In the genomic region with DNA sequence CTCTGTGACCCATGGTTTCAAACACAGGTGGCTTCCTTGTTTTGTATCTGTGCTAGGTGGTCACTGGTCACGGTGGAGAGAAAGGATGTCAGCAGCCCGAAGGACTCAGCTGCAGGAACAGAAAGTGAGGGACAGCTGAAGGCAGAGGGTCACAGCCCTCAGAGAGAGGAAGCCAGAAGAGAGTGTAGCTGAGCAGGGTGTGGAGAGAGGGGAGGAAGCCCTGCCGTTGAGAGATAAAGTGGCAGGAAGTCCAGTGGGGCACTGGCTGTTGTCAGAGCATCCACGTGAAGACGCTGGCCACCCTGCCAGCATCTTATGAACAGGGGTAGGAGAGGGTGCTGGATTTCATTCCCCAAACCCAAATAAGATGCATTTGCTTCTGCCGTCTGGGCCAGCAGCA, we compare ENCODE assay signal across 1 cellular context.
TF ChIP-seq lines count a peak whose summit lies in the region.

No MANE protein-coding gene starts in this region.

TF ChIP-seq in K562, 482 proteins besides CTCF, POLR2A, EP300 and RAD21 (continued from another document and continues in another):
- TF ChIP-seq, protein P1, sequence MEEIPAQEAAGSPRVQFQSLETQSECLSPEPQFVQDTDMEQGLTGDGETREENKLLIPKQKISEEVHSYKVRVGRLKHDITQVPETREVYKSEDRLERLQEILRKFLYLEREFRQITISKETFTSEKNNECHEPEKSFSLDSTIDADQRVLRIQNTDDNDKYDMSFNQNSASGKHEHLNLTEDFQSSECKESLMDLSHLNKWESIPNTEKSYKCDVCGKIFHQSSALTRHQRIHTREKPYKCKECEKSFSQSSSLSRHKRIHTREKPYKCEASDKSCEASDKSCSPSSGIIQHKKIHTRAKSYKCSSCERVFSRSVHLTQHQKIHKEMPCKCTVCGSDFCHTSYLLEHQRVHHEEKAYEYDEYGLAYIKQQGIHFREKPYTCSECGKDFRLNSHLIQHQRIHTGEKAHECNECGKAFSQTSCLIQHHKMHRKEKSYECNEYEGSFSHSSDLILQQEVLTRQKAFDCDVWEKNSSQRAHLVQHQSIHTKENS (CRISPR knock-in tag; IDR thresholded peaks at IDR 0.05), result no peak
- TF ChIP-seq NBN (IDR thresholded peaks at IDR 0.05; ENCODE audit: low read depth) (0 out of 2 replicates have a peak, but pooled peaks have one; percentile 58), ETV1 (tag; conservative IDR thresholded peaks at IDR 0.05; ENCODE audit: low read depth) (peak; percentile 88), ZNF507 (tag; conservative IDR thresholded peaks at IDR 0.05) (no peak), ZNF316 (IDR thresholded peaks at IDR 0.05) (no peak), RBFOX2 (IDR thresholded peaks at IDR 0.05; ENCODE audit: low read depth, low read length) (peak; percentile 34; the same call in 1 of the 2 replicates), HMGN3 (IDR thresholded peaks at IDR 0.05; ENCODE audit: borderline replicate concordance, extremely low read depth, insufficient read length, low read depth, low read length) (no peak), ZNF124 (CRISPR knock-in tag; IDR thresholded peaks at IDR 0.05) (no peak), HNRNPH1 (optimal IDR thresholded peaks at IDR 0.05; ENCODE audit: low read depth, low read length) (no peak), SMARCA4 (IDR thresholded peaks at IDR 0.05) (peak; percentile 85), TCF3 (CRISPR knock-in tag; IDR thresholded peaks at IDR 0.05) (peak; percentile 88), FOSL1 (tag; conservative IDR thresholded peaks at IDR 0.05) (no peak), MCM7 (IDR thresholded peaks at IDR 0.05) (no peak), BHLHE40 (IDR thresholded peaks at IDR 0.05; ENCODE audit: low read length) (peak; percentile 74), SRSF3 (IDR thresholded peaks at IDR 0.05; ENCODE audit: insufficient read depth, low read length) (no peak), SUPT5H (IDR thresholded peaks at IDR 0.05) (0 out of 2 replicates have a peak, but pooled peaks have one; percentile 32), FOXK2 (conservative IDR thresholded peaks at IDR 0.05 in 1 of 2, IDR thresholded peaks at IDR 0.05 in 1 of 2; ENCODE audit: low read depth in 2 of 2) (peak; percentile 25 to 63; a peak in 3 of 4 replicates), CBFA2T3 (IDR thresholded peaks at IDR 0.05) (peak; percentile 87), SMAD4 (CRISPR knock-in tag; conservative IDR thresholded peaks at IDR 0.05) (peak; percentile 72), TBL1XR1 (IDR thresholded peaks at IDR 0.05; ENCODE audit: low read length in 2 of 2) (peak in 1 of 2 experiments; percentile 56; a peak in 1 of 4 replicates), MTA2 (IDR thresholded peaks at IDR 0.05; ENCODE audit: low read depth) (peak; percentile 44; the same call in 1 of the 2 replicates), CREM (IDR thresholded peaks at IDR 0.05; ENCODE audit: low read depth) (peak; percentile 54; the same call in 1 of the 2 replicates), ZNF76 (CRISPR knock-in tag; IDR thresholded peaks at IDR 0.05; ENCODE audit: borderline replicate concordance) (0 out of 2 replicates have a peak, but pooled peaks have one; percentile 16), DMBX1 (CRISPR knock-in tag; IDR thresholded peaks at IDR 0.05; ENCODE audit: borderline replicate concordance) (0 out of 2 replicates have a peak, but pooled peaks have one; percentile 32), MBD2 (IDR thresholded peaks at IDR 0.05; ENCODE audit: borderline replicate concordance, low read depth) (0 out of 2 replicates have a peak, but pooled peaks have one; percentile 21), HDAC2 (IDR thresholded peaks at IDR 0.05) (peak; percentile 80), TAF7 (tag; IDR thresholded peaks at IDR 0.05) (no peak), PPARD (CRISPR knock-in tag; IDR thresholded peaks at IDR 0.05) (no peak), PHF20 (IDR thresholded peaks at IDR 0.05; ENCODE audit: partially characterized antibody) (no peak)
- TF ChIP-seq, protein P2, sequence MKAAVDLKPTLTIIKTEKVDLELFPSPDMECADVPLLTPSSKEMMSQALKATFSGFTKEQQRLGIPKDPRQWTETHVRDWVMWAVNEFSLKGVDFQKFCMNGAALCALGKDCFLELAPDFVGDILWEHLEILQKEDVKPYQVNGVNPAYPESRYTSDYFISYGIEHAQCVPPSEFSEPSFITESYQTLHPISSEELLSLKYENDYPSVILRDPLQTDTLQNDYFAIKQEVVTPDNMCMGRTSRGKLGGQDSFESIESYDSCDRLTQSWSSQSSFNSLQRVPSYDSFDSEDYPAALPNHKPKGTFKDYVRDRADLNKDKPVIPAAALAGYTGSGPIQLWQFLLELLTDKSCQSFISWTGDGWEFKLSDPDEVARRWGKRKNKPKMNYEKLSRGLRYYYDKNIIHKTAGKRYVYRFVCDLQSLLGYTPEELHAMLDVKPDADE (conservative IDR thresholded peaks at IDR 0.05; ENCODE audit: control insufficient read depth, low read depth, low read length), result 0 out of 2 replicates have a peak, but pooled peaks have one; percentile 48
- TF ChIP-seq, protein P3, sequence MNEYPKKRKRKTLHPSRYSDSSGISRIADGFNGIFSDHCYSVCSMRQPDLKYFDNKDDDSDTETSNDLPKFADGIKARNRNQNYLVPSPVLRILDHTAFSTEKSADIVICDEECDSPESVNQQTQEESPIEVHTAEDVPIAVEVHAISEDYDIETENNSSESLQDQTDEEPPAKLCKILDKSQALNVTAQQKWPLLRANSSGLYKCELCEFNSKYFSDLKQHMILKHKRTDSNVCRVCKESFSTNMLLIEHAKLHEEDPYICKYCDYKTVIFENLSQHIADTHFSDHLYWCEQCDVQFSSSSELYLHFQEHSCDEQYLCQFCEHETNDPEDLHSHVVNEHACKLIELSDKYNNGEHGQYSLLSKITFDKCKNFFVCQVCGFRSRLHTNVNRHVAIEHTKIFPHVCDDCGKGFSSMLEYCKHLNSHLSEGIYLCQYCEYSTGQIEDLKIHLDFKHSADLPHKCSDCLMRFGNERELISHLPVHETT (CRISPR knock-in tag; conservative IDR thresholded peaks at IDR 0.05 in 1 of 2, IDR thresholded peaks at IDR 0.05 in 1 of 2), result 0 out of 4 replicates have a peak, but pooled peaks of 1 of the 2 experiments have one; percentile 24
- TF ChIP-seq, protein P4, sequence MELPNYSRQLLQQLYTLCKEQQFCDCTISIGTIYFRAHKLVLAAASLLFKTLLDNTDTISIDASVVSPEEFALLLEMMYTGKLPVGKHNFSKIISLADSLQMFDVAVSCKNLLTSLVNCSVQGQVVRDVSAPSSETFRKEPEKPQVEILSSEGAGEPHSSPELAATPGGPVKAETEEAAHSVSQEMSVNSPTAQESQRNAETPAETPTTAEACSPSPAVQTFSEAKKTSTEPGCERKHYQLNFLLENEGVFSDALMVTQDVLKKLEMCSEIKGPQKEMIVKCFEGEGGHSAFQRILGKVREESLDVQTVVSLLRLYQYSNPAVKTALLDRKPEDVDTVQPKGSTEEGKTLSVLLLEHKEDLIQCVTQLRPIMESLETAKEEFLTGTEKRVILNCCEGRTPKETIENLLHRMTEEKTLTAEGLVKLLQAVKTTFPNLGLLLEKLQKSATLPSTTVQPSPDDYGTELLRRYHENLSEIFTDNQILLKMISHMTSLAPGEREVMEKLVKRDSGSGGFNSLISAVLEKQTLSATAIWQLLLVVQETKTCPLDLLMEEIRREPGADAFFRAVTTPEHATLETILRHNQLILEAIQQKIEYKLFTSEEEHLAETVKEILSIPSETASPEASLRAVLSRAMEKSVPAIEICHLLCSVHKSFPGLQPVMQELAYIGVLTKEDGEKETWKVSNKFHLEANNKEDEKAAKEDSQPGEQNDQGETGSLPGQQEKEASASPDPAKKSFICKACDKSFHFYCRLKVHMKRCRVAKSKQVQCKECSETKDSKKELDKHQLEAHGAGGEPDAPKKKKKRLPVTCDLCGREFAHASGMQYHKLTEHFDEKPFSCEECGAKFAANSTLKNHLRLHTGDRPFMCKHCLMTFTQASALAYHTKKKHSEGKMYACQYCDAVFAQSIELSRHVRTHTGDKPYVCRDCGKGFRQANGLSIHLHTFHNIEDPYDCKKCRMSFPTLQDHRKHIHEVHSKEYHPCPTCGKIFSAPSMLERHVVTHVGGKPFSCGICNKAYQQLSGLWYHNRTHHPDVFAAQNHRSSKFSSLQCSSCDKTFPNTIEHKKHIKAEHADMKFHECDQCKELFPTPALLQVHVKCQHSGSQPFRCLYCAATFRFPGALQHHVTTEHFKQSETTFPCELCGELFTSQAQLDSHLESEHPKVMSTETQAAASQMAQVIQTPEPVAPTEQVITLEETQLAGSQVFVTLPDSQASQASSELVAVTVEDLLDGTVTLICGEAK (IDR thresholded peaks at IDR 0.05), result 0 out of 2 replicates have a peak, but pooled peaks have one; percentile 27
- TF ChIP-seq, protein P4 (CRISPR knock-in tag; IDR thresholded peaks at IDR 0.05), result no peak
- TF ChIP-seq, protein P5, sequence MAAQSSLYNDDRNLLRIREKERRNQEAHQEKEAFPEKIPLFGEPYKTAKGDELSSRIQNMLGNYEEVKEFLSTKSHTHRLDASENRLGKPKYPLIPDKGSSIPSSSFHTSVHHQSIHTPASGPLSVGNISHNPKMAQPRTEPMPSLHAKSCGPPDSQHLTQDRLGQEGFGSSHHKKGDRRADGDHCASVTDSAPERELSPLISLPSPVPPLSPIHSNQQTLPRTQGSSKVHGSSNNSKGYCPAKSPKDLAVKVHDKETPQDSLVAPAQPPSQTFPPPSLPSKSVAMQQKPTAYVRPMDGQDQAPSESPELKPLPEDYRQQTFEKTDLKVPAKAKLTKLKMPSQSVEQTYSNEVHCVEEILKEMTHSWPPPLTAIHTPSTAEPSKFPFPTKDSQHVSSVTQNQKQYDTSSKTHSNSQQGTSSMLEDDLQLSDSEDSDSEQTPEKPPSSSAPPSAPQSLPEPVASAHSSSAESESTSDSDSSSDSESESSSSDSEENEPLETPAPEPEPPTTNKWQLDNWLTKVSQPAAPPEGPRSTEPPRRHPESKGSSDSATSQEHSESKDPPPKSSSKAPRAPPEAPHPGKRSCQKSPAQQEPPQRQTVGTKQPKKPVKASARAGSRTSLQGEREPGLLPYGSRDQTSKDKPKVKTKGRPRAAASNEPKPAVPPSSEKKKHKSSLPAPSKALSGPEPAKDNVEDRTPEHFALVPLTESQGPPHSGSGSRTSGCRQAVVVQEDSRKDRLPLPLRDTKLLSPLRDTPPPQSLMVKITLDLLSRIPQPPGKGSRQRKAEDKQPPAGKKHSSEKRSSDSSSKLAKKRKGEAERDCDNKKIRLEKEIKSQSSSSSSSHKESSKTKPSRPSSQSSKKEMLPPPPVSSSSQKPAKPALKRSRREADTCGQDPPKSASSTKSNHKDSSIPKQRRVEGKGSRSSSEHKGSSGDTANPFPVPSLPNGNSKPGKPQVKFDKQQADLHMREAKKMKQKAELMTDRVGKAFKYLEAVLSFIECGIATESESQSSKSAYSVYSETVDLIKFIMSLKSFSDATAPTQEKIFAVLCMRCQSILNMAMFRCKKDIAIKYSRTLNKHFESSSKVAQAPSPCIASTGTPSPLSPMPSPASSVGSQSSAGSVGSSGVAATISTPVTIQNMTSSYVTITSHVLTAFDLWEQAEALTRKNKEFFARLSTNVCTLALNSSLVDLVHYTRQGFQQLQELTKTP (IDR thresholded peaks at IDR 0.05; ENCODE audit: low read depth in 1 of 2, partially characterized antibody in 2 of 2), result peak in 1 of 2 experiments; percentile 33
- TF ChIP-seq, protein P6, sequence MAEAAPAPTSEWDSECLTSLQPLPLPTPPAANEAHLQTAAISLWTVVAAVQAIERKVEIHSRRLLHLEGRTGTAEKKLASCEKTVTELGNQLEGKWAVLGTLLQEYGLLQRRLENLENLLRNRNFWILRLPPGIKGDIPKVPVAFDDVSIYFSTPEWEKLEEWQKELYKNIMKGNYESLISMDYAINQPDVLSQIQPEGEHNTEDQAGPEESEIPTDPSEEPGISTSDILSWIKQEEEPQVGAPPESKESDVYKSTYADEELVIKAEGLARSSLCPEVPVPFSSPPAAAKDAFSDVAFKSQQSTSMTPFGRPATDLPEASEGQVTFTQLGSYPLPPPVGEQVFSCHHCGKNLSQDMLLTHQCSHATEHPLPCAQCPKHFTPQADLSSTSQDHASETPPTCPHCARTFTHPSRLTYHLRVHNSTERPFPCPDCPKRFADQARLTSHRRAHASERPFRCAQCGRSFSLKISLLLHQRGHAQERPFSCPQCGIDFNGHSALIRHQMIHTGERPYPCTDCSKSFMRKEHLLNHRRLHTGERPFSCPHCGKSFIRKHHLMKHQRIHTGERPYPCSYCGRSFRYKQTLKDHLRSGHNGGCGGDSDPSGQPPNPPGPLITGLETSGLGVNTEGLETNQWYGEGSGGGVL (CRISPR knock-in tag; IDR thresholded peaks at IDR 0.05), result no peak
- TF ChIP-seq, protein P7, sequence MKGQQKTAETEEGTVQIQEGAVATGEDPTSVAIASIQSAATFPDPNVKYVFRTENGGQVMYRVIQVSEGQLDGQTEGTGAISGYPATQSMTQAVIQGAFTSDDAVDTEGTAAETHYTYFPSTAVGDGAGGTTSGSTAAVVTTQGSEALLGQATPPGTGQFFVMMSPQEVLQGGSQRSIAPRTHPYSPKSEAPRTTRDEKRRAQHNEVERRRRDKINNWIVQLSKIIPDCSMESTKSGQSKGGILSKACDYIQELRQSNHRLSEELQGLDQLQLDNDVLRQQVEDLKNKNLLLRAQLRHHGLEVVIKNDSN (CRISPR knock-in tag; IDR thresholded peaks at IDR 0.05), result peak; percentile 28; the same call in 1 of the 2 replicates
